15 cellular contexts compared by ENCODE assay signal in genomic region chr2:172430671-172431070, GRCh38. TPM values are rescaled to one million over a fixed set of nuclear protein-coding genes. Genes with fewer than 3 reads are reported as not detected.
A peak's percentile ranks its signal among the peaks of the same experiment; 100 is the strongest.
DNase-seq lines count a peak whose midpoint lies in the region; ATAC-seq and TF ChIP-seq lines count a peak whose summit lies in the region.
"Had no signal": no experiment of that assay in that cellular context is flagged by ENCODE, and none has a peak within 500 bp of the region (broad histone marks: within the 10 kb centered on the region; RNA-seq: fewer than 3 reads in every experiment).

No MANE protein-coding gene starts in this region.

- H3K4me1 ChIP-seq in CD4-positive, alpha-beta memory T cell (ENCODE audit: insufficient read depth, low read length): peaks cover 86% of the 10 kb centered on the region
- H3K4me1 ChIP-seq: BE2C had no signal

- no peak for ATAC-seq in HG03196 (IDR thresholded peaks at IDR 0.05; ENCODE audit: unreplicated experiment)

- no peak for TF ChIP-seq CTCF in neural crest cell (conservative IDR thresholded peaks at IDR 0.05)

- H3K9me3 Mint-ChIP-seq in CD4-positive, alpha-beta memory T cell: no peaks in the 10 kb centered on the region
- no peaks in the 10 kb centered on the region for H3K9me3 Mint-ChIP-seq in neural crest cell

- H3K36me3 ChIP-seq in CD4-positive, alpha-beta memory T cell (ENCODE audit: insufficient read depth, low read length): no peaks in the 10 kb centered on the region
- H3K36me3 ChIP-seq: BE2C had no signal

- POLR2A ChIA-PET in CD4-positive, alpha-beta memory T cell (lab: Charles Lee; ENCODE audit: partially characterized antibody): interaction anchor here (10.7 to 18.4 kb wide), 2 partner anchors 12 to 30 kb away, joined by 169 to 449 read pairs; no protein-coding TSS in a partner anchor

- no peak overlapping the region for H3K4me3 ChIP-seq in CD4-positive, alpha-beta memory T cell (ENCODE audit: low read length in 2 of 2)

- no peaks in the 10 kb centered on the region for H3K9me3 ChIP-seq in CD4-positive, alpha-beta memory T cell (ENCODE audit: control insufficient read depth in 1 of 2, low read length in 2 of 2)
- H3K9me3 ChIP-seq: BE2C had no signal

- peaks cover 0 to 7% of the 10 kb centered on the region in 2 donors for H3K36me3 Mint-ChIP-seq in CD4-positive, alpha-beta memory T cell
- no peaks in the 10 kb centered on the region for H3K36me3 Mint-ChIP-seq in neural crest cell (ENCODE audit: low read depth)

- H3K27me3 ChIP-seq in CD4-positive, alpha-beta memory T cell (ENCODE audit: insufficient read depth, low read length): no peaks in the 10 kb centered on the region

- CTCF ChIA-PET in CD4-positive, alpha-beta memory T cell (lab: Charles Lee; ENCODE audit: partially characterized antibody): interaction anchor here (3.2 to 33.3 kb wide), 4 partner anchors 10 to 32 kb away, joined by 19 to 1033 read pairs (median 74); no protein-coding TSS in a partner anchor

- H3K27ac ChIP-seq in CD4-positive, alpha-beta memory T cell (ENCODE audit: low read depth, low read length): no peak overlapping the region
- H3K27ac ChIP-seq in epithelial cell of prostate: peak overlapping the region; percentile 95

- DNase-seq in CD4-positive, alpha-beta memory T cell: no peak
- peak; percentile 49 for DNase-seq in NCI-H226
- no peak for DNase-seq in epithelial cell of prostate (ENCODE audit: low read depth, low spot score)
- DNase-seq in neural crest cell (ENCODE audit: low read depth, low spot score): no peak
- DNase-seq in NCI-H2107 treated with DMSO at 0.1 percent for 48 hours (lab: John Stamatoyannopoulos, UW; ENCODE audit: unreplicated experiment): no peak
- DNase-seq in NCI-H345 (lab: John Stamatoyannopoulos, UW): no peak
- no peak for DNase-seq in stimulated activated CD8-positive, alpha-beta memory T cell treated with anti-CD3 and anti-CD28 coated beads, Interleukin-4, amount 100 ng/mL, for 48 hours
- DNase-seq: BE2C; foreskin melanocyte; NCI-H1417 treated with DMSO at 0.1 percent for 48 hours; NCI-H526; SHP77; stimulated activated CD4-positive, alpha-beta T cell treated with anti-CD3 and anti-CD28 coated beads, Interleukin-2, amount 100 ng/mL, for 48 hours; stimulated activated naive CD4-positive, alpha-beta T cell had no signal

- H3K27me3 Mint-ChIP-seq in CD4-positive, alpha-beta memory T cell: no peaks in the 10 kb centered on the region
- peaks cover 11% of the 10 kb centered on the region for H3K27me3 Mint-ChIP-seq in neural crest cell (ENCODE audit: low read depth)

- peak overlapping the region; percentile 22 to 97 (median 67) for H3K4me3 Mint-ChIP-seq in CD4-positive, alpha-beta memory T cell
- peak overlapping the region; percentile 41 for H3K4me3 Mint-ChIP-seq in neural crest cell

- peaks cover 15 to 70% (median 42%) of the 10 kb centered on the region in 4 donors for H3K4me1 Mint-ChIP-seq in CD4-positive, alpha-beta memory T cell
- H3K4me1 Mint-ChIP-seq in neural crest cell: peaks cover 36% of the 10 kb centered on the region

- intact Hi-C loops in CD4-positive, alpha-beta memory T cell (cut with micrococcal nuclease): loop anchor here (1.0 kb wide), 1 partner anchor 11 kb away; no protein-coding TSS in a partner anchor

- peak overlapping the region in 4 of 7 donors; percentile 48 to 84 (median 58) for H3K27ac Mint-ChIP-seq in CD4-positive, alpha-beta memory T cell
- H3K27ac Mint-ChIP-seq in neural crest cell (ENCODE audit: unreplicated experiment): no peak overlapping the region

RNA-seq across cellular contexts. Expression of gene ITGA6, which starts 3.3 kb away (rescaled TPM):
- total RNA-seq in CD4-positive, alpha-beta memory T cell: 10 to 100 TPM; 69.1 to 73.6 TPM
- 10 to 100 TPM; 58.3 to 64.0 TPM for polyA plus RNA-seq in CD4-positive, alpha-beta memory T cell
- 36.8 and 37.7 TPM in 2 replicates for total RNA-seq in neural crest cell
